Comparison of ENCODE assay signal across 10 cellular contexts in genomic region chr3:42880183-42880582, GRCh38. TPM values are rescaled to one million over a fixed set of nuclear protein-coding genes. Genes with fewer than 3 reads are reported as not detected.
A peak's percentile ranks its signal among the peaks of the same experiment; 100 is the strongest.
DNase-seq lines count a peak whose midpoint lies in the region; ATAC-seq lines count a peak whose summit lies in the region.
"Had no signal": no experiment of that assay in that cellular context is flagged by ENCODE, and none has a peak within 500 bp of the region (broad histone marks: within the 10 kb centered on the region; RNA-seq: fewer than 3 reads in every experiment).

No MANE protein-coding gene starts in this region.

- peaks cover 9% of the 10 kb centered on the region for H3K4me1 Mint-ChIP-seq in T-helper 1 cell treated with Interleukin-12 subunit alpha and Interleukin-12 subunit beta and Interleukin-4 antibody, amounts not matched to agents 30 μg/mL and 1 μg/mL, for 36 hours (ENCODE audit: low read depth)
- peaks cover 10% of the 10 kb centered on the region for H3K4me1 Mint-ChIP-seq in activated T-helper 2 cell treated with anti-CD3 and anti-CD28 coated beads, Interferon-gamma antibody, Interleukin-2, Interleukin-4, amounts not matched to agents 10 μg/mL and 5 μg/mL and 100 μg/mL, durations not matched to agents 14 hours and 24 hours and 36 hours (ENCODE audit: low read depth)
- H3K4me1 Mint-ChIP-seq in stimulated activated effector memory CD8-positive, alpha-beta T cell treated with anti-CD3 and anti-CD28 coated beads, Interleukin-12 subunit alpha, Interleukin-12 subunit beta, amount 100 ng/mL, for 72 hours: peaks cover 10% of the 10 kb centered on the region

- H3K9me3 Mint-ChIP-seq in T-helper 1 cell treated with Interleukin-12 subunit alpha and Interleukin-12 subunit beta and Interleukin-4 antibody, amounts not matched to agents 30 μg/mL and 1 μg/mL, for 36 hours: no peaks in the 10 kb centered on the region
- H3K9me3 Mint-ChIP-seq in activated T-helper 2 cell treated with anti-CD3 and anti-CD28 coated beads, Interferon-gamma antibody, Interleukin-2, Interleukin-4, amounts not matched to agents 10 μg/mL and 5 μg/mL and 100 μg/mL, durations not matched to agents 14 hours and 24 hours and 36 hours: no peaks in the 10 kb centered on the region
- no peaks in the 10 kb centered on the region for H3K9me3 Mint-ChIP-seq in stimulated activated effector memory CD8-positive, alpha-beta T cell treated with anti-CD3 and anti-CD28 coated beads, Interleukin-12 subunit alpha, Interleukin-12 subunit beta, amount 100 ng/mL, for 72 hours

- H3K4me3 Mint-ChIP-seq in T-helper 1 cell treated with Interleukin-12 subunit alpha and Interleukin-12 subunit beta and Interleukin-4 antibody, amounts not matched to agents 30 μg/mL and 1 μg/mL, for 36 hours: peak overlapping the region; percentile 70
- H3K4me3 Mint-ChIP-seq in activated T-helper 2 cell treated with anti-CD3 and anti-CD28 coated beads, Interferon-gamma antibody, Interleukin-2, Interleukin-4, amounts not matched to agents 10 μg/mL and 5 μg/mL and 100 μg/mL, durations not matched to agents 14 hours and 24 hours and 36 hours (ENCODE audit: low read depth): peak overlapping the region; percentile 83
- peak overlapping the region; percentile 84 for H3K4me3 Mint-ChIP-seq in stimulated activated effector memory CD8-positive, alpha-beta T cell treated with anti-CD3 and anti-CD28 coated beads, Interleukin-12 subunit alpha, Interleukin-12 subunit beta, amount 100 ng/mL, for 72 hours

- peak overlapping the region; percentile 77 for H3K4me3 ChIP-seq in iPS-15b (ENCODE audit: low read depth, low read length)

- no peaks in the 10 kb centered on the region for H3K4me1 ChIP-seq in iPS-15b (ENCODE audit: control insufficient read depth, insufficient read depth, low read length)

- no peaks in the 10 kb centered on the region for H3K36me3 Mint-ChIP-seq in T-helper 1 cell treated with Interleukin-12 subunit alpha and Interleukin-12 subunit beta and Interleukin-4 antibody, amounts not matched to agents 30 μg/mL and 1 μg/mL, for 36 hours (ENCODE audit: low read depth)
- no peaks in the 10 kb centered on the region for H3K36me3 Mint-ChIP-seq in activated T-helper 2 cell treated with anti-CD3 and anti-CD28 coated beads, Interferon-gamma antibody, Interleukin-2, Interleukin-4, amounts not matched to agents 10 μg/mL and 5 μg/mL and 100 μg/mL, durations not matched to agents 14 hours and 24 hours and 36 hours (ENCODE audit: low read depth)
- H3K36me3 Mint-ChIP-seq in stimulated activated effector memory CD8-positive, alpha-beta T cell treated with anti-CD3 and anti-CD28 coated beads, Interleukin-12 subunit alpha, Interleukin-12 subunit beta, amount 100 ng/mL, for 72 hours: peaks cover 4% of the 10 kb centered on the region

- H3K9ac ChIP-seq in iPS-15b (ENCODE audit: low read depth, low read length): no peak overlapping the region

- DNase-seq in T-helper 1 cell (no peak), OCI-M2 (lab: John Stamatoyannopoulos, UW; ENCODE audit: unreplicated experiment) (no peak), SHP77 (lab: John Stamatoyannopoulos, UW) (no peak)
- no peak for DNase-seq in activated T-helper 2 cell treated with anti-CD3 and anti-CD28 coated beads, Interferon-gamma antibody, Interleukin-2, Interleukin-4, amounts not matched to agents 10 μg/mL and 5 μg/mL and 100 μg/mL, durations not matched to agents 14 hours and 24 hours and 36 hours (ENCODE audit: low spot score)
- no peak for DNase-seq in stimulated activated effector memory CD8-positive, alpha-beta T cell treated with anti-CD3 and anti-CD28 coated beads, Interleukin-12 subunit alpha, Interleukin-12 subunit beta, amount 100 ng/mL, for 72 hours (ENCODE audit: low spot score in 2 of 2)

- no peak for ATAC-seq in stimulated activated effector memory CD8-positive, alpha-beta T cell treated with anti-CD3 and anti-CD28 coated beads, Interleukin-12 subunit alpha, Interleukin-12 subunit beta, amount 100 ng/mL, for 72 hours
- ATAC-seq in GM19324 (IDR thresholded peaks at IDR 0.05; ENCODE audit: low FRiP score, unreplicated experiment): no peak

- H3K27ac Mint-ChIP-seq in T-helper 1 cell treated with Interleukin-12 subunit alpha and Interleukin-12 subunit beta and Interleukin-4 antibody, amounts not matched to agents 30 μg/mL and 1 μg/mL, for 36 hours: peak overlapping the region; percentile 46
- H3K27ac Mint-ChIP-seq in activated T-helper 2 cell treated with anti-CD3 and anti-CD28 coated beads, Interferon-gamma antibody, Interleukin-2, Interleukin-4, amounts not matched to agents 10 μg/mL and 5 μg/mL and 100 μg/mL, durations not matched to agents 14 hours and 24 hours and 36 hours: no peak overlapping the region
- H3K27ac Mint-ChIP-seq in stimulated activated effector memory CD8-positive, alpha-beta T cell treated with anti-CD3 and anti-CD28 coated beads, Interleukin-12 subunit alpha, Interleukin-12 subunit beta, amount 100 ng/mL, for 72 hours: peak overlapping the region; percentile 93

- intact Hi-C loops in activated T-helper 2 cell treated with anti-CD3 and anti-CD28 coated beads, Interferon-gamma antibody, Interleukin-2, Interleukin-4, amounts not matched to agents 10 μg/mL and 5 μg/mL and 100 μg/mL, durations not matched to agents 14 hours and 24 hours and 36 hours (cut with micrococcal nuclease): no loop called here

- no peaks in the 10 kb centered on the region for H3K27me3 ChIP-seq in iPS-15b (ENCODE audit: control insufficient read depth, insufficient read depth, low read length)
- H3K27me3 ChIP-seq: adrenal gland had no signal

- peaks cover 10% of the 10 kb centered on the region for H3K27me3 Mint-ChIP-seq in T-helper 1 cell treated with Interleukin-12 subunit alpha and Interleukin-12 subunit beta and Interleukin-4 antibody, amounts not matched to agents 30 μg/mL and 1 μg/mL, for 36 hours (ENCODE audit: low read depth)
- H3K27me3 Mint-ChIP-seq in activated T-helper 2 cell treated with anti-CD3 and anti-CD28 coated beads, Interferon-gamma antibody, Interleukin-2, Interleukin-4, amounts not matched to agents 10 μg/mL and 5 μg/mL and 100 μg/mL, durations not matched to agents 14 hours and 24 hours and 36 hours (ENCODE audit: low read depth): peaks cover 11% of the 10 kb centered on the region

- H3K36me3 ChIP-seq in iPS-15b (ENCODE audit: control insufficient read depth, insufficient read depth, low read length): no peaks in the 10 kb centered on the region
- H3K36me3 ChIP-seq: adrenal gland had no signal

- H3K9me3 ChIP-seq in iPS-15b (ENCODE audit: control insufficient read depth, insufficient read depth, low read length): no peaks in the 10 kb centered on the region
- H3K9me3 ChIP-seq: adrenal gland had no signal

RNA-seq across cellular contexts. Expression of gene CYP8B1, which starts 4.5 kb away (rescaled TPM):
- not detected in 2 replicates for total RNA-seq in activated T-helper 2 cell treated with anti-CD3 and anti-CD28 coated beads, Interferon-gamma antibody, Interleukin-2, Interleukin-4, amounts not matched to agents 10 μg/mL and 5 μg/mL and 100 μg/mL, durations not matched to agents 14 hours and 24 hours and 36 hours
- total RNA-seq: A172 had no signal

RNA-seq across cellular contexts. Expression of gene ZNF662, which starts 25.8 kb away (rescaled TPM):
- 0.21 and 0.30 TPM in 2 replicates for total RNA-seq in activated T-helper 2 cell treated with anti-CD3 and anti-CD28 coated beads, Interferon-gamma antibody, Interleukin-2, Interleukin-4, amounts not matched to agents 10 μg/mL and 5 μg/mL and 100 μg/mL, durations not matched to agents 14 hours and 24 hours and 36 hours
- total RNA-seq: A172 had no signal
